ENCODE assay signal across 8 cellular contexts in the genomic region with DNA sequence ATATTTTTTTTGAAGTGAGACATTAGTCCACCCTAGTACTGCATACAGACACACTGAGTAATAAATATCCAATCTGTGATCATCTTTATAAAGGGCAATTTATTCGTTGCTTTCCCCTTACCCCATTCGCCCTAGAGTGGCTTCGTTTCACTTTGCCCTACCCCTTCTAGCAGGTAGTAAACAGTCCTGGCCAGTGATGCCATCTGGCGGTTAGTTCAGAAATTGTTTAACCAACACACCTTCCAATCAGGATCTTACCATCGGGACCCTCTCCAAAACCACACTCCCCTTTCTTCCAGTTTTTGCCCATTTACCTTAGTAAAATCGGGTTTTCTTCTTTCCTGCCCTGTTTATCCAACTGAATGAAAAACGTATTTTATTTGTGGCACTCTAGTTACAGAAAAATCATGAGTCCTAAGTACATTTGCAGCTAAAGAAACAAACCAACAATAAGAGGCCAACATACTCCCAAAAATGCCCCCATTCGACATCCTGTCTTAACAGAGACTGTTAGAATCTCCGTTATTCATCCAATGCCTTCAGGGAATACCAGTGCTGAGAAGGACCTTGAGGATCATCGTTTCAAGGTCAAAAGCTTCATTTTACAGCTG. TPM values are rescaled to one million over a fixed set of nuclear protein-coding genes. Genes with fewer than 3 reads are reported as not detected.
A peak's percentile ranks its signal among the peaks of the same experiment; 100 is the strongest.
DNase-seq lines count a peak whose midpoint lies in the region; ATAC-seq and TF ChIP-seq lines count a peak whose summit lies in the region.

No MANE protein-coding gene starts in this region.

- POLR2A ChIA-PET in RWPE1 (lab: Yijun Ruan, JAX; ENCODE audit: low non-redundant PET): no interaction called here

- H3K36me3 ChIP-seq in osteoblast (ENCODE audit: insufficient read depth, low read length) (no peaks in the 10 kb centered on the region), thyroid gland (no peaks in the 10 kb centered on the region)

- peak; percentile 82 for TF ChIP-seq CTCF in RWPE1 (conservative IDR thresholded peaks at IDR 0.05; ENCODE audit: low read depth)
- peak; percentile 75 for TF ChIP-seq CTCF in osteoblast (IDR thresholded peaks at IDR 0.05; ENCODE audit: extremely low read depth, low read depth, low read length)
- peak in 5 of 6 experiments; percentile 37 to 87 (median 68) for TF ChIP-seq CTCF in thyroid gland (IDR thresholded peaks at IDR 0.05)

- H3K4me3 ChIP-seq in osteoblast (ENCODE audit: insufficient read depth, low read length) (peak overlapping the region; percentile 26), thyroid gland (replicated peaks in 1 of 3) (peak overlapping the region in 1 of 3 donors; percentile 82)

- ATAC-seq in GM21717 (IDR thresholded peaks at IDR 0.05; ENCODE audit: unreplicated experiment): peak; percentile 43

- intact Hi-C loops in thyroid gland (cut with DNase I): loop anchor here (5.0 kb wide), 1 partner anchor 324 kb away; a partner anchor contains a TSS

- no peaks in the 10 kb centered on the region for H3K9me3 ChIP-seq in osteoblast (ENCODE audit: low read depth, low read length)
- H3K9me3 ChIP-seq in thyroid gland: no peaks in the 10 kb centered on the region

- no peak for TF ChIP-seq POLR2A in thyroid gland (IDR thresholded peaks at IDR 0.05)

- H4K20me1 ChIP-seq in osteoblast (ENCODE audit: insufficient read depth, low read length): peaks cover 8% of the 10 kb centered on the region

- WGBS in thyroid gland, 2 donors: 6 to 10% methylated on average over 10 of the region's 10 CpGs

- H3K27ac ChIP-seq in RWPE1 (no peak overlapping the region), osteoblast (ENCODE audit: low read depth, low read length) (no peak overlapping the region), thyroid gland (peak overlapping the region in 2 of 3 donors; percentile 98)

- H3K4me1 ChIP-seq in osteoblast (ENCODE audit: insufficient read depth, low read length) (peaks cover 16% of the 10 kb centered on the region), thyroid gland (peaks cover 14 to 19% of the 10 kb centered on the region in 2 donors)

- H2AFZ ChIP-seq in osteoblast (ENCODE audit: low read length): no peak overlapping the region

- H3K79me2 ChIP-seq in osteoblast (ENCODE audit: insufficient read depth, low read length): peaks cover 63% of the 10 kb centered on the region

- CTCF ChIA-PET in RWPE1 (lab: Yijun Ruan, JAX): interaction anchor here (0.6 to 1.2 kb wide), 9 partner anchors 12 to 1459 kb away, joined by 3 to 4 read pairs (median 3); no protein-coding TSS in a partner anchor

- H3K4me2 ChIP-seq in osteoblast (ENCODE audit: insufficient read depth, low read length): peak overlapping the region; percentile 96

- DNase-seq in DMS53 treated with DMSO at 0.1 percent for 48 hours (lab: John Stamatoyannopoulos, UW; ENCODE audit: unreplicated experiment) (peak; percentile 45), Kasumi-1 (lab: John Stamatoyannopoulos, UW) (peak; percentile 71 to 75), RWPE1 (ENCODE audit: low spot score) (peak; percentile 70), germinal center (ENCODE audit: low spot score) (peak; percentile 66), osteoblast (ENCODE audit: insufficient read length, low spot score, missing footprints) (peak; percentile 90), thyroid gland (peak; percentile 66 to 75)
- DNase-seq in activated naive CD4-positive, alpha-beta T cell (lab: John Stamatoyannopoulos, UW): peak in 3 of 4 experiments; percentile 17 to 38 (median 28)

- no peaks in the 10 kb centered on the region for H3K27me3 ChIP-seq in osteoblast (ENCODE audit: insufficient read depth, low read length)
- H3K27me3 ChIP-seq in thyroid gland: no peaks in the 10 kb centered on the region

RNA-seq across cellular contexts. Expression of a gene that starts 2.2 kb away (rescaled TPM):
- 67.0 and 68.7 TPM in 2 replicates for total RNA-seq in osteoblast
- 100 to 1,000 TPM; 182 to 435 (median 311) TPM for total RNA-seq in thyroid gland

Comparison
In these comparisons a context has a peak if more than half of its experiments do, and no peak if none do; other contexts are left out.
1. DNase-seq: peak in every context shown above with its lines; median percentile 90 in osteoblast; 73 in Kasumi-1; 70 in thyroid gland; 70 in RWPE1; 66 in germinal center; 45 in DMS53 treated with DMSO at 0.1 percent for 48 hours; 28 in activated naive CD4-positive, alpha-beta T cell.
2. H3K27ac ChIP-seq: peak in thyroid gland (2 of 3); none in RWPE1 (single experiment) and osteoblast (single experiment).
3. Peak in every context shown above with its lines, with median percentiles within 50 percentile points of each other: CTCF ChIP-seq.